Comparison of ENCODE assay signal across 28 cellular contexts in the genomic region with DNA sequence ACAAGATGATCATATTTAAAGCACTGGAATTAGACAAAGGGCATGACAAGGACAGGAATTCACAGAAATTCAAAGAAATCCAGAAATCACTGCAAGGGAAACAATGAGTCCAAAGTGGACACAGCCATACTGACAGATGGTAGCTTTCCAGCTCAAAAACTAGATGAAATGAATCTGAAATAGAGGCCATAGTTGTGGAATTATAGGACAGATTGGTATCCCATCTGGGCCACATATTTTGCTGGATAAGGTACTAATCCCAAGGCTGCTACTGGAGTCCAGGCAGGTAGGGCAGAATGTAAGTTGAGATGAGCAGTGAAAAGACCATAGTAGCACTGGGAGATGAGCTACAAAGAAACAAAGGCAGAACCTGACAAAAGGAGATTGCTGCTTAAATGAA.
"Had no signal": no experiment of that assay in that cellular context is flagged by ENCODE, and none has a peak within 500 bp of the region (broad histone marks: within the 10 kb centered on the region; RNA-seq: fewer than 3 reads in every experiment).

No MANE protein-coding gene starts in this region.

- H3K4me3 ChIP-seq: esophagus squamous epithelium, pancreas, prostate gland, skin epidermis, uterus had no signal

- H3K4me1 ChIP-seq: esophagus squamous epithelium, pancreas, prostate gland, uterus had no signal

- H3K27me3 ChIP-seq: esophagus squamous epithelium, pancreas, uterus had no signal

- H3K27ac ChIP-seq: epithelial cell of prostate, esophagus squamous epithelium, pancreas, prostate gland, skin epidermis, uterus had no signal

- H3K36me3 ChIP-seq: esophagus squamous epithelium, pancreas, prostate gland, uterus had no signal

- H3K9me3 ChIP-seq: esophagus squamous epithelium, pancreas, prostate gland, uterus had no signal

- DNase-seq: activated CD4-positive, alpha-beta memory T cell treated with anti-CD3 and anti-CD28 coated beads, Interleukin-2, amount 10 ng/mL, durations not matched to agents 7 days and 5 days; activated CD4-positive, alpha-beta T cell treated with anti-CD3 and anti-CD28 coated beads, Interleukin-2, amount 10 ng/mL, durations not matched to agents 24 days and 14 days; activated CD4-positive, CD25-positive, alpha-beta regulatory T cell treated with anti-CD3 and anti-CD28 coated beads, Interleukin-2, amount 50 U/mL, for 72 hours; activated CD8-positive, alpha-beta memory T cell treated with anti-CD3 and anti-CD28 coated beads, Interleukin-2, amount 50 U/mL, for 48 hours; activated gamma-delta T cell; activated naive CD4-positive, alpha-beta T cell treated with anti-CD3 and anti-CD28 coated beads, Interleukin-2, amount 10 ng/mL, durations not matched to agents 7 days and 5 days; activated naive CD8-positive, alpha-beta T cell treated with anti-CD3 and anti-CD28 coated beads, Interleukin-2, amount 10 ng/mL, durations not matched to agents 7 days and 5 days; activated T-cell treated with anti-CD3 and anti-CD28 coated beads, Interleukin-2, amount 50 U/mL, for 24 hours; dermis blood vessel endothelial cell; effector CD8-positive, alpha-beta T cell; esophagus squamous epithelium; glutamatergic neuron; left colon; mammary epithelial cell; naive B cell; nucleus accumbens; pancreas; retina; stimulated activated CD4-positive, alpha-beta T cell treated with anti-CD3 and anti-CD28 coated beads, Interleukin-4, amount 100 ng/mL, for 24 hours; stimulated activated CD8-positive, alpha-beta memory T cell treated with anti-CD3 and anti-CD28 coated beads, Interleukin-4, amount 100 ng/mL, for 48 hours; stimulated activated naive CD8-positive, alpha-beta T cell treated with anti-CD3 and anti-CD28 coated beads, Interleukin-15, amount 100 ng/mL, for 72 hours; T1000; uterus had no signal

- ATAC-seq: left colon; pancreas; sciatic nerve; stimulated activated memory B cell treated with anti-CD40 and anti-IgM and Interleukin-4, amounts not matched to agents 10 μg/mL and 1 μg/mL and 100 μg/mL, for 72 hours; stimulated activated naive CD8-positive, alpha-beta T cell treated with anti-CD3 and anti-CD28 coated beads, Interleukin-15, amount 100 ng/mL, for 72 hours had no signal
